ENCODE assay signal across 13 cellular contexts in genomic region chr3:15180042-15180611, GRCh38. TPM values are rescaled to one million over a fixed set of nuclear protein-coding genes. Genes with fewer than 3 reads are reported as not detected.
A peak's percentile ranks its signal among the peaks of the same experiment; 100 is the strongest.
DNase-seq lines count a peak whose midpoint lies in the region; ATAC-seq and TF ChIP-seq lines count a peak whose summit lies in the region.
"Had no signal": no experiment of that assay in that cellular context is flagged by ENCODE, and none has a peak within 500 bp of the region (broad histone marks: within the 10 kb centered on the region; RNA-seq: fewer than 3 reads in every experiment).

No MANE protein-coding gene starts in this region.

- peak; percentile 7 for DNase-seq in epithelial cell of proximal tubule (ENCODE audit: low read depth)
- no peak for DNase-seq in putamen (ENCODE audit: low spot score)
- no peak for DNase-seq in CD1c-positive myeloid dendritic cell (ENCODE audit: extremely low spot score)
- DNase-seq in UCSD-AML1 (lab: John Stamatoyannopoulos, UW; ENCODE audit: unreplicated experiment): no peak
- DNase-seq: activated CD4-positive, CD25-positive, alpha-beta regulatory T cell; GOT3; IMR-90; NCI-H2171 treated with DMSO at 0.1 percent for 48 hours; SHP77 treated with DMSO at 0.1 percent for 48 hours had no signal

- TF ChIP-seq CTCF in epithelial cell of proximal tubule (conservative IDR thresholded peaks at IDR 0.05; ENCODE audit: low read depth, low read length): no peak

- peak; percentile 74 for ATAC-seq in GM18508 (IDR thresholded peaks at IDR 0.05; ENCODE audit: insufficient read depth, unreplicated experiment)
- peak; percentile 43 for ATAC-seq in GM21367 (IDR thresholded peaks at IDR 0.05; ENCODE audit: unreplicated experiment)
- ATAC-seq in HG03097 (IDR thresholded peaks at IDR 0.05; ENCODE audit: low FRiP score, unreplicated experiment): peak; percentile 49
- ATAC-seq in HG02981 (IDR thresholded peaks at IDR 0.05; ENCODE audit: unreplicated experiment): no peak

- no peak overlapping the region for H3K4me3 ChIP-seq in epithelial cell of proximal tubule (ENCODE audit: low read depth, low read length)

RNA-seq across cellular contexts. Expression of gene CAPN7, which starts 25.9 kb away (rescaled TPM):
- total RNA-seq in epithelial cell of proximal tubule: 16.1 and 19.2 TPM in 2 replicates
